ENCODE assay signal across 8 cellular contexts in genomic region chr22:36277482-36278291, GRCh38. TPM values are rescaled to one million over a fixed set of nuclear protein-coding genes. Genes with fewer than 3 reads are reported as not detected.
A peak's percentile ranks its signal among the peaks of the same experiment; 100 is the strongest.
DNase-seq lines count a peak whose midpoint lies in the region; TF ChIP-seq lines count a peak whose summit lies in the region.

No MANE protein-coding gene starts in this region.

- H3K27ac ChIP-seq in hepatocyte, result no peak overlapping the region

- no peaks in the 10 kb centered on the region for H3K79me2 ChIP-seq in hepatocyte

- H3K4me1 ChIP-seq in hepatocyte (ENCODE audit: insufficient read depth), result no peaks in the 10 kb centered on the region

- H4K20me1 ChIP-seq in hepatocyte (ENCODE audit: insufficient read depth, poor library complexity, severe bottlenecking), result no peaks in the 10 kb centered on the region

- H3K36me3 Mint-ChIP-seq in T-helper 1 cell treated with Interleukin-12 subunit alpha and Interleukin-12 subunit beta and Interleukin-4 antibody, amounts not matched to agents 30 μg/mL and 1 μg/mL, for 36 hours (ENCODE audit: low read depth), result peaks cover 31% of the 10 kb centered on the region

- peaks cover 13% of the 10 kb centered on the region for H3K4me1 Mint-ChIP-seq in T-helper 1 cell treated with Interleukin-12 subunit alpha and Interleukin-12 subunit beta and Interleukin-4 antibody, amounts not matched to agents 30 μg/mL and 1 μg/mL, for 36 hours (ENCODE audit: low read depth)

- WGBS in hepatocyte (ENCODE audit: low lambda C conversion rate, missing lambda C conversion rate), result 35% methylated on average over 17 of the region's 18 CpGs

- no peaks in the 10 kb centered on the region for H3K36me3 ChIP-seq in hepatocyte (replicated peaks; ENCODE audit: insufficient read depth, low read depth)

- no peaks in the 10 kb centered on the region for H3K9me3 ChIP-seq in hepatocyte (ENCODE audit: low read depth)

- TF ChIP-seq CTCF in hepatocyte (IDR thresholded peaks at IDR 0.05; ENCODE audit: poor library complexity), result peak; percentile 71

- no peaks in the 10 kb centered on the region for H3K9me3 Mint-ChIP-seq in T-helper 1 cell treated with Interleukin-12 subunit alpha and Interleukin-12 subunit beta and Interleukin-4 antibody, amounts not matched to agents 30 μg/mL and 1 μg/mL, for 36 hours

- peak; percentile 62 for DNase-seq in Caki2 (ENCODE audit: low read depth)
- peak; percentile 66 for DNase-seq in HT-29 (ENCODE audit: low spot score)
- peak in 29 of 56 donors; percentile 8 to 66 (median 30) for DNase-seq in amygdala (lab: John Stamatoyannopoulos, UW)
- peak; percentile 74 for DNase-seq in hepatocyte (ENCODE audit: low spot score)
- peak; percentile 43 to 59 for DNase-seq in stimulated activated CD4-positive, alpha-beta T cell treated with anti-CD3 and anti-CD28 coated beads, Interleukin-12 subunit alpha, Interleukin-12 subunit beta, amount 100 ng/mL, for 24 hours (ENCODE audit: low read depth in 2 of 2)
- no peak for DNase-seq in cerebellar nuclear complex (lab: John Stamatoyannopoulos, UW)
- no peak for DNase-seq in GF-D8 (lab: John Stamatoyannopoulos, UW)

- H2AFZ ChIP-seq in hepatocyte, result no peak overlapping the region

- no peaks in the 10 kb centered on the region for H3K27me3 ChIP-seq in hepatocyte

- H3K27me3 Mint-ChIP-seq in T-helper 1 cell treated with Interleukin-12 subunit alpha and Interleukin-12 subunit beta and Interleukin-4 antibody, amounts not matched to agents 30 μg/mL and 1 μg/mL, for 36 hours (ENCODE audit: low read depth), result no peaks in the 10 kb centered on the region

- no peak overlapping the region for H3K4me3 Mint-ChIP-seq in T-helper 1 cell treated with Interleukin-12 subunit alpha and Interleukin-12 subunit beta and Interleukin-4 antibody, amounts not matched to agents 30 μg/mL and 1 μg/mL, for 36 hours

- H3K27ac Mint-ChIP-seq in T-helper 1 cell treated with Interleukin-12 subunit alpha and Interleukin-12 subunit beta and Interleukin-4 antibody, amounts not matched to agents 30 μg/mL and 1 μg/mL, for 36 hours, result peak overlapping the region; percentile 33

- H3K4me2 ChIP-seq in hepatocyte, result no peak overlapping the region

- H3K9me2 ChIP-seq in hepatocyte (replicated peaks; ENCODE audit: insufficient read depth), result no peaks in the 10 kb centered on the region

- H3K4me3 ChIP-seq in hepatocyte, result no peak overlapping the region

- in situ Hi-C loops in Caki2 (cut with HindIII; ENCODE audit: low pct_unique_long_range_greater_than_20kb, low sequenced_read_pairs), result no loop called here

RNA-seq across cellular contexts. Expression of gene APOL1, which starts 24.8 kb away (rescaled TPM):
- total RNA-seq in Caki2 (2014; rRNA removed; shearing (Covaris generic); ENCODE audit: low replicate concordance), result 27.0 and 28.7 TPM in 2 replicates
- total RNA-seq in HT-29 (2014; rRNA removed; shearing (Covaris generic)), result 8.4 and 15.2 TPM in 2 replicates
- 6.2 and 7.3 TPM in 2 replicates for total RNA-seq in hepatocyte
- 6.4 and 6.8 TPM in 2 replicates for polyA plus RNA-seq in hepatocyte

RNA-seq across cellular contexts. Expression of gene APOL2, which starts 38.4 kb away (rescaled TPM):
- total RNA-seq in Caki2 (2014; rRNA removed; shearing (Covaris generic); ENCODE audit: low replicate concordance), result 52.4 and 68.0 TPM in 2 replicates
- 16.0 and 20.8 TPM in 2 replicates for total RNA-seq in HT-29 (2014; rRNA removed; shearing (Covaris generic))
- total RNA-seq in hepatocyte, result 32.3 and 34.8 TPM in 2 replicates
- 19.5 and 23.9 TPM in 2 replicates for polyA plus RNA-seq in hepatocyte

Comparison
In these comparisons a context has a peak if more than half of its experiments do, and no peak if none do; other contexts are left out.
1. DNase-seq: peak in Caki2 (single experiment), HT-29 (single experiment), amygdala (29 of 56), hepatocyte (single experiment) and stimulated activated CD4-positive, alpha-beta T cell treated with anti-CD3 and anti-CD28 coated beads, Interleukin-12 subunit alpha, Interleukin-12 subunit beta, amount 100 ng/mL, for 24 hours (2 of 2); none in cerebellar nuclear complex (0 of 2) and GF-D8 (single experiment).